Comparison of ENCODE assay signal across 1 cellular context in genomic region chr2:42967959-42968674, GRCh38.
A peak's percentile ranks its signal among the peaks of the same experiment; 100 is the strongest.
TF ChIP-seq lines count a peak whose summit lies in the region.

No MANE protein-coding gene starts in this region.

TF ChIP-seq in K562, 482 proteins besides CTCF, POLR2A, EP300 and RAD21 (continued from another document and continues in another):
- TF ChIP-seq BRF1 (IDR thresholded peaks at IDR 0.05; ENCODE audit: borderline replicate concordance, extremely low read depth, insufficient read length) (no peak), ZBTB34 (CRISPR knock-in tag; IDR thresholded peaks at IDR 0.05) (no peak), GATA2 (CRISPR knock-in tag; IDR thresholded peaks at IDR 0.05) (peak; percentile 64), ATF3 (IDR thresholded peaks at IDR 0.05) (no peak), ATF3 (CRISPR knock-in tag; conservative IDR thresholded peaks at IDR 0.05) (peak; percentile 50; the same call in 1 of the 2 replicates), ZFX (CRISPR knock-in tag; IDR thresholded peaks at IDR 0.05) (peak; percentile 88), ZNF121 (CRISPR knock-in tag; conservative IDR thresholded peaks at IDR 0.05) (peak; percentile 88), SRSF9 (IDR thresholded peaks at IDR 0.05; ENCODE audit: borderline replicate concordance, low read depth, low read length) (no peak), KLF16 (IDR thresholded peaks at IDR 0.05) (no peak), LCOR (CRISPR knock-in tag; IDR thresholded peaks at IDR 0.05) (peak; percentile 93), ESRRB (CRISPR knock-in tag; IDR thresholded peaks at IDR 0.05; ENCODE audit: borderline replicate concordance) (no peak), CREB3L1 (IDR thresholded peaks at IDR 0.05; ENCODE audit: borderline replicate concordance, low read depth) (peak; percentile 88; the same call in 1 of the 2 replicates), TCFL5 (CRISPR knock-in tag; conservative IDR thresholded peaks at IDR 0.05) (no peak), DNMT1 (IDR thresholded peaks at IDR 0.05) (no peak), ZFP30 (CRISPR knock-in tag; IDR thresholded peaks at IDR 0.05; ENCODE audit: borderline replicate concordance) (no peak), CHD7 (IDR thresholded peaks at IDR 0.05; ENCODE audit: low read depth, low read length) (no peak), USF2 (CRISPR knock-in tag; IDR thresholded peaks at IDR 0.05) (peak; percentile 48; the same call in 1 of the 2 replicates), MCM7 (IDR thresholded peaks at IDR 0.05) (no peak), TSC22D4 (tag; IDR thresholded peaks at IDR 0.05) (no peak), KDM5B (IDR thresholded peaks at IDR 0.05; ENCODE audit: insufficient replicate concordance, low read depth, low read length) (peak; percentile 60), ZSCAN29 (IDR thresholded peaks at IDR 0.05) (no peak), TAL1 (IDR thresholded peaks at IDR 0.05) (peak; percentile 15; the same call in 1 of the 2 replicates), SUPT5H (IDR thresholded peaks at IDR 0.05) (peak; percentile 77), ZNF282 (CRISPR knock-in tag; IDR thresholded peaks at IDR 0.05) (no peak), ELF2 (CRISPR knock-in tag; IDR thresholded peaks at IDR 0.05) (no peak), NR0B1 (IDR thresholded peaks at IDR 0.05; ENCODE audit: partially characterized antibody) (no peak), FOXA3 (CRISPR knock-in tag; conservative IDR thresholded peaks at IDR 0.05 in 1 of 2, IDR thresholded peaks at IDR 0.05 in 1 of 2) (no peak; a peak in 1 of 4 replicates), BMI1 (IDR thresholded peaks at IDR 0.05; ENCODE audit: low read length) (no peak), ZNF511 (CRISPR knock-in tag; IDR thresholded peaks at IDR 0.05) (no peak), THRAP3 (IDR thresholded peaks at IDR 0.05; ENCODE audit: borderline replicate concordance) (no peak), ZKSCAN3 (CRISPR knock-in tag; IDR thresholded peaks at IDR 0.05) (no peak), MEF2D (tag; conservative IDR thresholded peaks at IDR 0.05; ENCODE audit: low read depth) (no peak; the same call in none of the 2 replicates), CBX1 (IDR thresholded peaks at IDR 0.05; ENCODE audit: low read depth) (no peak), PHF20 (IDR thresholded peaks at IDR 0.05; ENCODE audit: partially characterized antibody) (no peak), SRSF1 (IDR thresholded peaks at IDR 0.05; ENCODE audit: low read depth, low read length) (no peak), SAFB (IDR thresholded peaks at IDR 0.05; ENCODE audit: borderline replicate concordance, low read depth, low read length) (no peak), ZNF212 (CRISPR knock-in tag; IDR thresholded peaks at IDR 0.05) (no peak), SOX6 (IDR thresholded peaks at IDR 0.05) (peak; percentile 69), ZNF239 (CRISPR knock-in tag; IDR thresholded peaks at IDR 0.05) (no peak; the same call in 1 of the 2 replicates), ATF6 (CRISPR knock-in tag; IDR thresholded peaks at IDR 0.05) (no peak), SFPQ (IDR thresholded peaks at IDR 0.05; ENCODE audit: low read depth, low read length) (no peak), ZC3H8 (IDR thresholded peaks at IDR 0.05) (no peak)
